8 cellular contexts compared by ENCODE assay signal in the genomic region with DNA sequence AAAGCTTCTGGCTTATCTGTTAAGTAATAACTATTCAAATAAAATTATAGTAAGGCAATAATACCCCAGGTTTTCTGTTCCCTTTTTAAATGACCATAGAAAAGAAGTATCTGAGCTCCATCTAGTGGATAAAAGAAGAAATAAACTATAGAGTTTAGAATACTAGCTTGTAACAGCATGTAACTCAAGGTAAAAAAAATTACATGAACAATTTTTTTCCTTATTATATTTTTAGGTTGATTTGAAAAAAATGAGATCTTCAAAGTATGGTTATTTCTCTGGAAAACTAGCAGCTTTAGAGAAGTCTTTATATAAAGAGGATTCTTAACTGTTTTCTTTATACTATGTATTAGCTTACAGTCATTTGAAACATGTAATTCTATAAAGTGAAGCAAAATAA. TPM values are rescaled to one million over a fixed set of nuclear protein-coding genes. Genes with fewer than 3 reads are reported as not detected.
DNase-seq lines count a peak whose midpoint lies in the region; ATAC-seq and TF ChIP-seq lines count a peak whose summit lies in the region.

No MANE protein-coding gene starts in this region.

- DNase-seq in AG10803 (ENCODE audit: low read depth) = peak; percentile 45
- DNase-seq in NCI-H2171 (lab: John Stamatoyannopoulos, UW) = peak; percentile 23
- DNase-seq in astrocyte of the cerebellum (ENCODE audit: low read depth) = peak; percentile 29
- DNase-seq in kidney glomerular epithelial cell (lab: John Stamatoyannopoulos, UW) = peak; percentile 65
- no peak for DNase-seq in mucosa of gallbladder (ENCODE audit: low spot score)
- DNase-seq in activated naive CD4-positive, alpha-beta T cell treated with Interleukin-2 at 50 U/mL for 16 hours = no peak

- in situ Hi-C loops in astrocyte of the cerebellum (cut with HindIII; ENCODE audit: low sequenced_read_pairs) = loop anchor here (25.0 kb wide), 1 partner anchor 218 kb away; no protein-coding TSS in a partner anchor

- ATAC-seq in GM18873 (IDR thresholded peaks at IDR 0.05; ENCODE audit: low FRiP score, unreplicated experiment) (peak; percentile 46), HG03139 (IDR thresholded peaks at IDR 0.05; ENCODE audit: unreplicated experiment) (peak; percentile 59)

- peak; percentile 61 for TF ChIP-seq CTCF in AG10803 (conservative IDR thresholded peaks at IDR 0.05; ENCODE audit: low read length)
- no peak for TF ChIP-seq CTCF in astrocyte of the cerebellum (IDR thresholded peaks at IDR 0.05; ENCODE audit: low read depth, low read length, missing control alignments)

- no peak overlapping the region for H3K4me3 ChIP-seq in AG10803 (ENCODE audit: low read length)
- no peak overlapping the region for H3K4me3 ChIP-seq in astrocyte of the cerebellum (ENCODE audit: low read depth, low read length)

RNA-seq across cellular contexts. Expression of a gene that starts 58.1 kb away (rescaled TPM):
- 127 TPM for total RNA-seq in mucosa of gallbladder

Comparison
In these comparisons a context has a peak if more than half of its experiments do, and no peak if none do; other contexts are left out.
1. DNase-seq: peak in AG10803 (single experiment), NCI-H2171 (single experiment), astrocyte of the cerebellum (single experiment) and kidney glomerular epithelial cell (single experiment); none in mucosa of gallbladder (single experiment) and activated naive CD4-positive, alpha-beta T cell treated with Interleukin-2 at 50 U/mL for 16 hours (single experiment).